In the genomic region with DNA sequence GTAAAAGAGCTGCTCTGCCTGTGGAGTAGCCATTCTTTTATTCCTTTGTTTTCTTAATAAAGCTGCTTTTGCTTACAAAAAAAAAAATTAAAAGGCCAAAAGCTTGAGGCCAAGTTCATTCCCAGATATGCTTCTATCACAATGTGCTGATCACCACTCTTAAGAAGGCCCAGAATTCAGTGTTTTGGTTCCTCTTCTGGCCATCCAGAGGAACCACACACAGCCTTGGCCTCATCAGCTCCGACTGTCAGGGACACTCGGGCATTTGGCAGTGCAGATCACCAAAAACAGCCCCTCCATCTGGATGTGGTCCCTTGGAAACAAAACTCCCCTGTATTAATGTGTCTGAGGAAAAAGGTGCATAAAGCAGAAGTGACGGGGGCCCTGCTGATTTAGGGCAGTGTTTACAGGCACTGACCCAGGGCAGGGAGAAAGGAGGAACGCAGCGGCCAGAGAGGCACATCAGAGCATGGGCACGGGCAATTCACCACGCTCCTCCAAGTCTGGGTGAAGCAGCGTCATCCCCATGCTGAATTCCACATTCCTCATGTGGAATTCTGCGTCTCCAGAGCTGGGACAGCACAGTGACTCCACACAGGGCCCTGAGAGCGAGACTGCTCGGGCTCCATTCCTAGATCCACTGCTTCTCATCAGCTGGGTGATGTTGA, we compare ENCODE assay signal across 17 cellular contexts. TPM values are rescaled to one million over a fixed set of nuclear protein-coding genes. Genes with fewer than 3 reads are reported as not detected.
"Had no signal": no experiment of that assay in that cellular context is flagged by ENCODE, and none has a peak within 500 bp of the region (broad histone marks: within the 10 kb centered on the region; RNA-seq: fewer than 3 reads in every experiment).

No MANE protein-coding gene starts in this region.

- ATAC-seq: activated naive CD4-positive, alpha-beta T cell treated with anti-CD3 and anti-CD28 coated beads, Interleukin-2, amount 50 U/mL, for 72 hours; body of pancreas; gastrocnemius medialis had no signal

- DNase-seq: activated CD4-positive, alpha-beta memory T cell treated with anti-CD3 and anti-CD28 coated beads for 36 hours; activated effector memory CD4-positive, alpha-beta T cell treated with Interleukin-2 at 50 U/mL for 16 hours; activated T-cell treated with anti-CD3 and anti-CD28 coated beads, Interleukin-2, amount 50 U/mL, for 24 hours; body of pancreas; erythroblast; gastrocnemius medialis; mesendoderm; nephron progenitor cell; SHP77 treated with DMSO at 0.1 percent for 48 hours; stimulated activated CD4-positive, alpha-beta T cell treated with anti-CD3 and anti-CD28 coated beads, Interleukin-15, amount 100 ng/mL, for 24 hours; stimulated activated CD4-positive, alpha-beta T cell treated with anti-CD3 and anti-CD28 coated beads, Interleukin-4, amount 100 ng/mL, for 1 hour; stimulated activated naive CD4-positive, alpha-beta T cell treated with Interleukin-2 at 50 U/mL for 16 hours; upper lobe of left lung had no signal

- H3K4me3 Mint-ChIP-seq: activated CD4-positive, alpha-beta memory T cell treated with anti-CD3 and anti-CD28 coated beads for 36 hours; activated T-cell treated with anti-CD3 and anti-CD28 coated beads, Interleukin-2, amount 50 U/mL, for 24 hours; nephron progenitor cell had no signal

- H3K9me3 ChIP-seq: body of pancreas, gastrocnemius medialis, suprapubic skin, upper lobe of left lung had no signal

- H3K27me3 ChIP-seq: body of pancreas, gastrocnemius medialis, suprapubic skin, upper lobe of left lung had no signal

- H3K27ac ChIP-seq: body of pancreas, gastrocnemius medialis, suprapubic skin, VCaP had no signal

- H3K27ac Mint-ChIP-seq: activated CD4-positive, alpha-beta memory T cell treated with anti-CD3 and anti-CD28 coated beads for 36 hours; nephron progenitor cell had no signal

- H3K4me3 ChIP-seq: body of pancreas, gastrocnemius medialis, suprapubic skin, upper lobe of left lung had no signal

- H3K27me3 Mint-ChIP-seq: activated CD4-positive, alpha-beta memory T cell treated with anti-CD3 and anti-CD28 coated beads for 36 hours; activated T-cell treated with anti-CD3 and anti-CD28 coated beads, Interleukin-2, amount 50 U/mL, for 24 hours had no signal

- H3K4me1 Mint-ChIP-seq: nephron progenitor cell had no signal

- H3K9me3 Mint-ChIP-seq: activated CD4-positive, alpha-beta memory T cell treated with anti-CD3 and anti-CD28 coated beads for 36 hours; activated naive CD4-positive, alpha-beta T cell treated with anti-CD3 and anti-CD28 coated beads, Interleukin-2, amount 50 U/mL, for 72 hours; activated T-cell treated with anti-CD3 and anti-CD28 coated beads, Interleukin-2, amount 50 U/mL, for 24 hours; nephron progenitor cell had no signal

RNA-seq across cellular contexts. Expression of a gene that starts 43.4 kb away (rescaled TPM):
- total RNA-seq: body of pancreas, gastrocnemius medialis, skeletal muscle tissue had no signal
